10 cellular contexts compared by ENCODE assay signal in genomic region chr7:112383671-112384417, GRCh38.
DNase-seq lines count a peak whose midpoint lies in the region; ATAC-seq and TF ChIP-seq lines count a peak whose summit lies in the region.
"Had no signal": no experiment of that assay in that cellular context is flagged by ENCODE, and none has a peak within 500 bp of the region (broad histone marks: within the 10 kb centered on the region; RNA-seq: fewer than 3 reads in every experiment).

No MANE protein-coding gene starts in this region.

- H3K27me3 ChIP-seq in BE2C (no peaks in the 10 kb centered on the region), tibial nerve (no peaks in the 10 kb centered on the region)

- H3K4me1 ChIP-seq in BE2C (no peaks in the 10 kb centered on the region), tibial nerve (no peaks in the 10 kb centered on the region)

- DNase-seq in AG10803 (ENCODE audit: low read depth) (peak; percentile 8), NB4 (ENCODE audit: low read depth) (peak; percentile 57), fibroblast of gingiva (ENCODE audit: low read depth) (peak; percentile 25), BE2C (no peak), NCI-H2107 treated with DMSO at 0.1 percent for 48 hours (lab: John Stamatoyannopoulos, UW; ENCODE audit: unreplicated experiment) (no peak), tibial nerve (ENCODE audit: low spot score in 2 of 2) (no peak)
- DNase-seq: activated CD4-positive, alpha-beta T cell treated with anti-CD3 and anti-CD28 coated beads, Interleukin-2, amount 50 U/mL, for 4 hours had no signal

- ATAC-seq in GM19043 (IDR thresholded peaks at IDR 0.05; ENCODE audit: low read depth, unreplicated experiment) (peak; percentile 74), HG02763 (IDR thresholded peaks at IDR 0.05; ENCODE audit: unreplicated experiment) (no peak)

- WGBS in tibial nerve, 2 donors = 78 to 80% methylated on average over 11 of the region's 11 CpGs

- H3K9me3 ChIP-seq in BE2C (no peaks in the 10 kb centered on the region), tibial nerve (no peaks in the 10 kb centered on the region)

- no peak for TF ChIP-seq EP300 in tibial nerve (IDR thresholded peaks at IDR 0.05)

- TF ChIP-seq POLR2A in NB4 (IDR thresholded peaks at IDR 0.05; ENCODE audit: extremely low read depth, insufficient read length) = no peak
- TF ChIP-seq POLR2A in tibial nerve (IDR thresholded peaks at IDR 0.05) = no peak

- TF ChIP-seq CTCF in AG10803 (conservative IDR thresholded peaks at IDR 0.05; ENCODE audit: low read length) = no peak; the same call in 1 of the 2 replicates
- TF ChIP-seq CTCF in NB4 (IDR thresholded peaks at IDR 0.05; ENCODE audit: low read depth, low read length) = no peak
- TF ChIP-seq CTCF in BE2C (IDR thresholded peaks at IDR 0.05; ENCODE audit: low read depth, low read length) = no peak; the same call in 1 of the 2 replicates
- no peak for TF ChIP-seq CTCF in tibial nerve (IDR thresholded peaks at IDR 0.05)

- no peaks in the 10 kb centered on the region for H3K36me3 ChIP-seq in BE2C
- no peaks in the 10 kb centered on the region for H3K36me3 ChIP-seq in tibial nerve

- H3K4me3 ChIP-seq in AG10803 (ENCODE audit: low read length) (no peak overlapping the region), NB4 (ENCODE audit: low read depth, low read length) (no peak overlapping the region), BE2C (ENCODE audit: low read depth, low read length) (no peak overlapping the region), tibial nerve (no peak overlapping the region)
- H3K4me3 ChIP-seq: skin epidermis had no signal

- no peak overlapping the region for H3K27ac ChIP-seq in tibial nerve
- H3K27ac ChIP-seq: skin epidermis had no signal

Comparison
In these comparisons a context has a peak if more than half of its experiments do, and no peak if none do; other contexts are left out.
1. DNase-seq: peak in AG10803 (single experiment), NB4 (single experiment) and fibroblast of gingiva (single experiment); none in BE2C (single experiment), NCI-H2107 treated with DMSO at 0.1 percent for 48 hours (single experiment) and tibial nerve (0 of 2).